1 cellular context compared by ENCODE assay signal in the genomic region with DNA sequence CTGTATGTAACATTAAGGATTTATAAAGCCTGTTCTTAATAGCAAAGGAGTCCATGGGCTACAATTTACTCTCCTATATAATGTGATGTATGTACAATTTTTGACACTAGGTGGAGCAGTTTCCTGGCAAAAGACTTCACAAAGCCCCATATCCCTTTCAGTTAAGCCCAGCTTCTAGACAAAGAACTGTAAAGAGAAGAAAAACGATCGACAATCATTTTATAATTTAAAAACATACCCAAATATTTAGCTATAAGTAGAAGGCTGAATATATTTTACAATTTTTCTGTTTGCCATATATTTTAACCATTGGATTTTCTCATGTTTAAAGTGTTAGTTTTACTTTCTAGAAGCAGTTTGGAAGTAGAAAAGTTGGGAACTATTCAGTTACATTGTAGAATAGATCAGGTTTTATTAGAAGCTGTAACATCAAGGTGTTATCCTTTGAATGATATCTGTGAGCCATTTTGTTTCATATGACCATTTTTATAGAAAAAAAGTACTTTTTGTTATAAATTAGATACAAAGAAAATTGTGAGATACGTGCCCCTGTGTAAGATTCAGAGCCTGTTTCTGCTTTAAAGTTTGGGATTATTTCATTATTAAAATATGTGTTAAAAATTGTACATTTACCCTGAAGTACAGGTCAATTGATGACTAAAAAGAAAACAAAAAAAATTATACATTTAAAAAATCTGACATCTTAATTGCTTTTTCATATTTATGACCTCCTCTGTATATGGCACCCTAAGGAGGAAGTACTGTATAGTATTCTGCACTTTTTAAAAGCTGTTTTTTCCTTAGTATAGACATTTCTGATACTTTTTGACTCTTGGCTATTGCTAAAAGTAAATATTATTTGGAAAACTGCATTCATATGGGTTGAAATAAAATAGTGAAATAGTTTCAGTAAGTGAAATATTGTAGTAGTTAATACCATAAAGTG.
TF ChIP-seq lines count a peak whose summit lies in the region.

No MANE protein-coding gene starts in this region.

TF ChIP-seq in PFSK-1, 5 proteins besides CTCF, POLR2A, EP300 and RAD21 (continued from another document):
- no peak for TF ChIP-seq REST (IDR thresholded peaks at IDR 0.05; ENCODE audit: insufficient read depth in 1 of 2, low read depth in 2 of 2, low read length in 2 of 2)
